ENCODE assay signal across 14 cellular contexts in genomic region chr4:111483375-111484169, GRCh38.
DNase-seq lines count a peak whose midpoint lies in the region; ATAC-seq and TF ChIP-seq lines count a peak whose summit lies in the region.
"Had no signal": no experiment of that assay in that cellular context is flagged by ENCODE, and none has a peak within 500 bp of the region (broad histone marks: within the 10 kb centered on the region; RNA-seq: fewer than 3 reads in every experiment).

No MANE protein-coding gene starts in this region.

- H2AFZ ChIP-seq in neuronal stem cell (ENCODE audit: low read length): no peak overlapping the region
- no peak overlapping the region for H2AFZ ChIP-seq in smooth muscle cell (ENCODE audit: low read depth)
- H2AFZ ChIP-seq: GM23338 had no signal

- peak overlapping the region; percentile 96 for H3K23ac ChIP-seq in neuronal stem cell (ENCODE audit: low read depth, low read length, poor library complexity)

- H3K9me3 ChIP-seq in RWPE2 (ENCODE audit: severe bottlenecking): no peaks in the 10 kb centered on the region
- peaks cover 0 to 1% of the 10 kb centered on the region in 2 donors for H3K9me3 ChIP-seq in neuronal stem cell (replicated peaks in 1 of 2; ENCODE audit: control insufficient read depth in 2 of 2, insufficient read depth in 1 of 2, low read depth in 1 of 2, low read length in 2 of 2)
- no peaks in the 10 kb centered on the region for H3K9me3 ChIP-seq in upper lobe of right lung
- H3K9me3 ChIP-seq in smooth muscle cell (replicated peaks; ENCODE audit: low read depth): no peaks in the 10 kb centered on the region
- H3K9me3 ChIP-seq: BLaER1 treated with 17β-estradiol and CSF1 and Interleukin-3, amounts not matched to agents 10 nM and 100 nM had no signal

- H3K18ac ChIP-seq in neuronal stem cell (ENCODE audit: low read length): peak overlapping the region; percentile 28

- no peak overlapping the region for H4K91ac ChIP-seq in neuronal stem cell (ENCODE audit: low read depth, low read length, poor library complexity)

- peak overlapping the region; percentile 66 for H3K4ac ChIP-seq in neuronal stem cell (ENCODE audit: low read length)

- H4K8ac ChIP-seq in neuronal stem cell (ENCODE audit: low read depth, low read length): no peak overlapping the region

- no peaks in the 10 kb centered on the region for H3F3A ChIP-seq in smooth muscle cell (ENCODE audit: low read depth)

- DNase-seq in Right ventricle myocardium inferior (ENCODE audit: missing footprints): no peak
- no peak for DNase-seq in left ventricle myocardium superior
- DNase-seq in RWPE2 (ENCODE audit: low spot score): peak; percentile 33
- no peak for DNase-seq in neuronal stem cell (ENCODE audit: low spot score)
- DNase-seq in upper lobe of right lung: peak; percentile 48
- no peak for DNase-seq in smooth muscle cell (lab: John Stamatoyannopoulos, UW; ENCODE audit: unreplicated experiment)
- DNase-seq: 8988T; CD4-positive, CD25-positive, alpha-beta regulatory T cell; DMS 273 treated with DMSO at 0.1 percent for 48 hours; H7 had no signal

- H3K27ac ChIP-seq in RWPE2 (ENCODE audit: poor library complexity, severe bottlenecking) (no peak overlapping the region), neuronal stem cell (replicated peaks; ENCODE audit: low read length) (no peak overlapping the region), upper lobe of right lung (no peak overlapping the region), smooth muscle cell (ENCODE audit: low read depth) (no peak overlapping the region)
- H3K27ac ChIP-seq: BLaER1 treated with 17β-estradiol and CSF1 and Interleukin-3, amounts not matched to agents 10 nM and 100 nM had no signal

- ATAC-seq in Right ventricle myocardium inferior (peak; percentile 23), left ventricle myocardium superior (no peak), RWPE2 (ENCODE audit: low read depth) (no peak), upper lobe of right lung (no peak), HG02981 (IDR thresholded peaks at IDR 0.05; ENCODE audit: unreplicated experiment) (no peak)
- ATAC-seq: GM12878, GM23338 had no signal

- no peak overlapping the region for H2BK120ac ChIP-seq in neuronal stem cell (ENCODE audit: low read depth, low read length)

- H3K9ac ChIP-seq in neuronal stem cell (ENCODE audit: low read depth, low read length, poor library complexity) (no peak overlapping the region), smooth muscle cell (ENCODE audit: low read depth) (no peak overlapping the region)
- H3K9ac ChIP-seq: BLaER1 treated with 17β-estradiol and CSF1 and Interleukin-3, amounts not matched to agents 10 nM and 100 nM had no signal

- H2BK15ac ChIP-seq in neuronal stem cell (ENCODE audit: low read length): no peak overlapping the region

- TF ChIP-seq CTCF in RWPE2 (IDR thresholded peaks at IDR 0.05; ENCODE audit: poor library complexity, severe bottlenecking) (no peak), upper lobe of right lung (IDR thresholded peaks at IDR 0.05) (no peak), smooth muscle cell (IDR thresholded peaks at IDR 0.05; ENCODE audit: borderline replicate concordance, insufficient read depth, poor library complexity, severe bottlenecking) (no peak)

- intact Hi-C loops in Right ventricle myocardium inferior (cut with DNase I): no loop called here
- intact Hi-C loops in left ventricle myocardium superior (cut with micrococcal nuclease): no loop called here
- intact Hi-C loops in upper lobe of right lung (cut with DNase I): no loop called here

- H3K36me3 ChIP-seq in RWPE2 (ENCODE audit: low read depth) (no peaks in the 10 kb centered on the region), neuronal stem cell (replicated peaks in 1 of 2; ENCODE audit: control insufficient read depth in 2 of 2, insufficient read depth in 2 of 2, low read length in 2 of 2) (no peaks in the 10 kb centered on the region), upper lobe of right lung (no peaks in the 10 kb centered on the region), smooth muscle cell (ENCODE audit: low read depth) (no peaks in the 10 kb centered on the region)
- H3K36me3 ChIP-seq: BLaER1 treated with 17β-estradiol and CSF1 and Interleukin-3, amounts not matched to agents 10 nM and 100 nM had no signal

- no peak overlapping the region for H2AK5ac ChIP-seq in neuronal stem cell (ENCODE audit: low read depth, low read length)

- H2BK12ac ChIP-seq in neuronal stem cell (ENCODE audit: low read length): no peak overlapping the region

- H2BK5ac ChIP-seq in neuronal stem cell (ENCODE audit: low read length): no peak overlapping the region

- no peak overlapping the region for H3K4me2 ChIP-seq in neuronal stem cell (ENCODE audit: insufficient read depth, low read length, poor library complexity, severe bottlenecking)
- no peak overlapping the region for H3K4me2 ChIP-seq in smooth muscle cell
- H3K4me2 ChIP-seq: BLaER1 treated with 17β-estradiol and CSF1 and Interleukin-3, amounts not matched to agents 10 nM and 100 nM; GM23338 had no signal

- H4K20me1 ChIP-seq in smooth muscle cell (ENCODE audit: low read depth): no peaks in the 10 kb centered on the region
- H4K20me1 ChIP-seq: BLaER1 treated with 17β-estradiol and CSF1 and Interleukin-3, amounts not matched to agents 10 nM and 100 nM had no signal

- no peaks in the 10 kb centered on the region for H3K4me1 ChIP-seq in RWPE2 (ENCODE audit: insufficient read depth, poor library complexity, severe bottlenecking)
- no peaks in the 10 kb centered on the region for H3K4me1 ChIP-seq in neuronal stem cell (ENCODE audit: control insufficient read depth in 2 of 2, insufficient read depth in 1 of 2, low read depth in 1 of 2, low read length in 2 of 2)
- H3K4me1 ChIP-seq in upper lobe of right lung: no peaks in the 10 kb centered on the region
- H3K4me1 ChIP-seq in smooth muscle cell (ENCODE audit: low read depth): no peaks in the 10 kb centered on the region
- H3K4me1 ChIP-seq: BLaER1 treated with 17β-estradiol and CSF1 and Interleukin-3, amounts not matched to agents 10 nM and 100 nM had no signal

- H3K14ac ChIP-seq in neuronal stem cell (ENCODE audit: low read length): peak overlapping the region; percentile 39

- H3K4me3 ChIP-seq in RWPE2 (ENCODE audit: severe bottlenecking) (no peak overlapping the region), neuronal stem cell (ENCODE audit: low read length in 2 of 2) (peak overlapping the region in 1 of 2 donors; percentile 37), upper lobe of right lung (no peak overlapping the region), smooth muscle cell (no peak overlapping the region)
- H3K4me3 ChIP-seq: BLaER1 treated with 17β-estradiol and CSF1 and Interleukin-3, amounts not matched to agents 10 nM and 100 nM; GM12878; GM23338 had no signal

- WGBS in neuronal stem cell (ENCODE audit: extremely low coverage in 2 of 2, insufficient read length in 2 of 2, insufficient replicate concordance in 1 of 2), 2 donors: no CpG with 5 or more reads among the region's 8 CpGs
- 96% methylated on average over 8 of the region's 8 CpGs for WGBS in smooth muscle cell (ENCODE audit: low lambda C conversion rate)

- no peaks in the 10 kb centered on the region for H3K79me1 ChIP-seq in neuronal stem cell (ENCODE audit: low read depth, low read length)

- no peaks in the 10 kb centered on the region for H3K79me2 ChIP-seq in smooth muscle cell (ENCODE audit: low read depth)

- no peaks in the 10 kb centered on the region for H3K27me3 ChIP-seq in RWPE2 (ENCODE audit: insufficient read depth, poor library complexity, severe bottlenecking)
- H3K27me3 ChIP-seq in neuronal stem cell (ENCODE audit: control insufficient read depth in 3 of 3, insufficient read depth in 3 of 3, low read depth in 1 of 3, low read length in 3 of 3): no peaks in the 10 kb centered on the region
- no peaks in the 10 kb centered on the region for H3K27me3 ChIP-seq in upper lobe of right lung
- no peaks in the 10 kb centered on the region for H3K27me3 ChIP-seq in smooth muscle cell (ENCODE audit: low read depth)
- H3K27me3 ChIP-seq: BLaER1 treated with 17β-estradiol and CSF1 and Interleukin-3, amounts not matched to agents 10 nM and 100 nM had no signal

Comparison
In these comparisons a context has a peak if more than half of its experiments do, and no peak if none do; other contexts are left out.
1. DNase-seq: peak in RWPE2 (single experiment) and upper lobe of right lung (single experiment); none in Right ventricle myocardium inferior (single experiment), left ventricle myocardium superior (single experiment), neuronal stem cell (single experiment) and smooth muscle cell (single experiment).